Comparison of ENCODE assay signal across 24 cellular contexts in genomic region chr15:45101749-45102148, GRCh38. TPM values are rescaled to one million over a fixed set of nuclear protein-coding genes. Genes with fewer than 3 reads are reported as not detected.
DNase-seq lines count a peak whose midpoint lies in the region; ATAC-seq, FAIRE-seq and TF ChIP-seq lines count a peak whose summit lies in the region.
"Had no signal": no experiment of that assay in that cellular context is flagged by ENCODE, and none has a peak within 500 bp of the region (broad histone marks: within the 10 kb centered on the region; RNA-seq: fewer than 3 reads in every experiment).

No MANE protein-coding gene starts in this region.

- intact Hi-C loops in K562 (cut with micrococcal nuclease): no loop called here
- intact Hi-C loops in spleen (cut with DNase I; ENCODE audit: low total_unique reads): no loop called here

- in situ Hi-C loops in K562 (cut with MboI): loop anchor here (25.0 kb wide), 1 partner anchor 139 kb away; the partner anchor contains the start of gene TERB2

- no peaks in the 10 kb centered on the region for H3K27me3 Mint-ChIP-seq in activated T-cell treated with anti-CD3 and anti-CD28 coated beads, Interleukin-2, amount 50 U/mL, for 72 hours (ENCODE audit: low read depth)

- no peak overlapping the region for H2BK120ac ChIP-seq in neuronal stem cell (ENCODE audit: low read depth, low read length)

- H3K18ac ChIP-seq in neuronal stem cell (ENCODE audit: low read length): no peak overlapping the region

- H3K4me1 Mint-ChIP-seq in activated T-cell treated with anti-CD3 and anti-CD28 coated beads, Interleukin-2, amount 50 U/mL, for 72 hours (ENCODE audit: low read depth): no peaks in the 10 kb centered on the region

- no peaks in the 10 kb centered on the region for H3K9me3 Mint-ChIP-seq in activated T-cell treated with anti-CD3 and anti-CD28 coated beads, Interleukin-2, amount 50 U/mL, for 72 hours
- H3K9me3 Mint-ChIP-seq: CD4-positive, CD25-positive, alpha-beta regulatory T cell had no signal

- H3K36me3 Mint-ChIP-seq in activated T-cell treated with anti-CD3 and anti-CD28 coated beads, Interleukin-2, amount 50 U/mL, for 72 hours (ENCODE audit: insufficient read depth in 2 of 2): no peaks in the 10 kb centered on the region
- H3K36me3 Mint-ChIP-seq: CD4-positive, CD25-positive, alpha-beta regulatory T cell had no signal

- H3K36me3 ChIP-seq in H7 (replicated peaks; ENCODE audit: control insufficient read depth, insufficient read depth, low read length) (no peaks in the 10 kb centered on the region), K562 (ENCODE audit: control insufficient read depth, insufficient read depth, low read length) (no peaks in the 10 kb centered on the region), neuronal stem cell (replicated peaks in 1 of 2; ENCODE audit: control insufficient read depth in 2 of 2, insufficient read depth in 2 of 2, low read length in 2 of 2) (no peaks in the 10 kb centered on the region), spleen (no peaks in the 10 kb centered on the region)
- H3K36me3 ChIP-seq: BE2C had no signal

- no peak overlapping the region for H2BK5ac ChIP-seq in neuronal stem cell (ENCODE audit: low read length)

- TF ChIP-seq CTCF in K562 (IDR thresholded peaks at IDR 0.05 in 2 of 3, conservative IDR thresholded peaks at IDR 0.05 in 1 of 3; ENCODE audit: insufficient read depth in 2 of 3, low read depth in 1 of 3, low read length in 3 of 3) (no peak), spleen (IDR thresholded peaks at IDR 0.05 in 8 of 11, conservative IDR thresholded peaks at IDR 0.05 in 3 of 11) (no peak)

- no peak for FAIRE-seq in K562 (lab: Jason Lieb, UNC)
- FAIRE-seq: A204.1, D721Med, GM12892, GM18507, HTR-8/SVneo had no signal

- DNase-seq in H7: peak; percentile 44
- DNase-seq in K562 (ENCODE audit: extremely low read depth in 1 of 4, low spot score in 3 of 4): no peak
- no peak for DNase-seq in neuronal stem cell (ENCODE audit: low spot score)
- DNase-seq in spleen: peak; percentile 47
- no peak for DNase-seq in activated T-cell treated with anti-CD3 and anti-CD28 coated beads, Interleukin-2, amount 50 U/mL, for 72 hours
- DNase-seq in effector CD8-positive, alpha-beta T cell (lab: John Stamatoyannopoulos, UW): no peak
- DNase-seq: ACHN; BE2C; C1 segment of cervical spinal cord; Caco-2; CD4-positive, CD25-positive, alpha-beta regulatory T cell; DMS79; GDM1; GOT3; HCEC 1CT; IMR-90; KBM-7 had no signal

- H3K4me2 ChIP-seq in K562 (ENCODE audit: insufficient read depth, low read length) (no peak overlapping the region), neuronal stem cell (ENCODE audit: insufficient read depth, low read length, poor library complexity, severe bottlenecking) (no peak overlapping the region)

- H2AFZ ChIP-seq in K562 (ENCODE audit: low read depth, low read length): 0 out of 2 replicates have a peak overlapping the region, but pooled peaks have one; percentile 14
- H2AFZ ChIP-seq in neuronal stem cell (ENCODE audit: low read length): no peak overlapping the region

- H3K4ac ChIP-seq in neuronal stem cell (ENCODE audit: low read length): no peak overlapping the region

- H3K9me1 ChIP-seq in K562 (ENCODE audit: control insufficient read depth, insufficient read depth, low read length): no peaks in the 10 kb centered on the region

- H3K14ac ChIP-seq in neuronal stem cell (ENCODE audit: low read length): peak overlapping the region; percentile 25

- no peak overlapping the region for H3K23ac ChIP-seq in neuronal stem cell (ENCODE audit: low read depth, low read length, poor library complexity)

- H3K27me3 ChIP-seq in H7 (ENCODE audit: control insufficient read depth, insufficient read depth, low read length) (no peaks in the 10 kb centered on the region; the same call in 1 of the 2 replicates), K562 (ENCODE audit: control insufficient read depth in 2 of 2, insufficient read depth in 2 of 2, low read length in 2 of 2) (peaks cover 9 to 25% of the 10 kb centered on the region in 2 experiments; a peak in 4 of 5 replicates), neuronal stem cell (ENCODE audit: control insufficient read depth in 3 of 3, insufficient read depth in 3 of 3, low read depth in 1 of 3, low read length in 3 of 3) (peaks cover 0 to 53% (median 0%) of the 10 kb centered on the region in 3 experiments), spleen (replicated peaks in 1 of 7) (peaks cover 0 to 17% (median 0%) of the 10 kb centered on the region in 7 donors)
- H3K27me3 ChIP-seq: BE2C had no signal

- no peak for TF ChIP-seq EP300 in K562 (IDR thresholded peaks at IDR 0.05; ENCODE audit: low read length)

- H3K27ac Mint-ChIP-seq in activated T-cell treated with anti-CD3 and anti-CD28 coated beads, Interleukin-2, amount 50 U/mL, for 72 hours: no peak overlapping the region
- H3K27ac Mint-ChIP-seq: CD4-positive, CD25-positive, alpha-beta regulatory T cell had no signal

- H3K27ac ChIP-seq in K562 (ENCODE audit: extremely low read depth, low read depth, low read length) (no peak overlapping the region), neuronal stem cell (replicated peaks; ENCODE audit: low read length) (no peak overlapping the region), spleen (no peak overlapping the region)

- POLR2A ChIA-PET in K562 (lab: Yijun Ruan, JAX): interaction anchor here (1.1 kb wide), 1 partner anchor 8 kb away, joined by 3 read pairs; no protein-coding TSS in a partner anchor

- CTCF ChIA-PET in K562 (lab: Yijun Ruan, JAX; ENCODE audit: low intra/inter-chr PET ratio): no interaction called here

- 22% methylated on average over 12 of the region's 12 CpGs for WGBS in K562 (ENCODE audit: insufficient coverage, low coverage, missing lambda C conversion rate)
- WGBS in neuronal stem cell (ENCODE audit: extremely low coverage in 2 of 2, insufficient read length in 2 of 2, insufficient replicate concordance in 1 of 2), 2 donors: no CpG with 5 or more reads among the region's 12 CpGs
- WGBS in spleen, 5 donors: 87 to 94% (median 89%) methylated on average over 11 to 12 of the region's 12 CpGs

- no peak overlapping the region for H4K91ac ChIP-seq in neuronal stem cell (ENCODE audit: low read depth, low read length, poor library complexity)

- TF ChIP-seq POLR2A in K562 (conservative IDR thresholded peaks at IDR 0.05) (no peak), spleen (IDR thresholded peaks at IDR 0.05) (no peak)

- H4K8ac ChIP-seq in neuronal stem cell (ENCODE audit: low read depth, low read length): no peak overlapping the region

- H3K9me3 ChIP-seq in K562 (replicated peaks; ENCODE audit: control insufficient read depth, insufficient read depth, low read depth, low read length) (no peaks in the 10 kb centered on the region), neuronal stem cell (replicated peaks in 1 of 2; ENCODE audit: control insufficient read depth in 2 of 2, insufficient read depth in 1 of 2, low read depth in 1 of 2, low read length in 2 of 2) (peaks cover 0 to 1% of the 10 kb centered on the region in 2 donors), spleen (no peaks in the 10 kb centered on the region)
- H3K9me3 ChIP-seq: BE2C, Caco-2 had no signal

- no peak overlapping the region for H2AK5ac ChIP-seq in neuronal stem cell (ENCODE audit: low read depth, low read length)

- ATAC-seq in K562 (no peak), HG02970 (IDR thresholded peaks at IDR 0.05; ENCODE audit: low FRiP score, unreplicated experiment) (no peak)
- no peak for ATAC-seq in activated T-cell treated with anti-CD3 and anti-CD28 coated beads, Interleukin-2, amount 50 U/mL, for 72 hours (replicated peaks in 1 of 2)

- H3K4me3 ChIP-seq in H7 (ENCODE audit: insufficient read depth, low read depth, low read length) (no peak overlapping the region), K562 (no peak overlapping the region), neuronal stem cell (ENCODE audit: low read length in 2 of 2) (peak overlapping the region in 1 of 2 donors; percentile 6), spleen (no peak overlapping the region)

- no peaks in the 10 kb centered on the region; a peak in 2 of 5 replicates for H3K4me1 ChIP-seq in K562 (replicated peaks in 1 of 2; ENCODE audit: control insufficient read depth in 2 of 2, insufficient read depth in 2 of 2, low read length in 2 of 2)
- peaks cover 4 to 15% of the 10 kb centered on the region in 2 donors for H3K4me1 ChIP-seq in neuronal stem cell (ENCODE audit: control insufficient read depth in 2 of 2, insufficient read depth in 1 of 2, low read depth in 1 of 2, low read length in 2 of 2)
- no peaks in the 10 kb centered on the region for H3K4me1 ChIP-seq in spleen
- H3K4me1 ChIP-seq: BE2C, Caco-2 had no signal

- H3K4me3 Mint-ChIP-seq in activated T-cell treated with anti-CD3 and anti-CD28 coated beads, Interleukin-2, amount 50 U/mL, for 72 hours: no peak overlapping the region
- H3K4me3 Mint-ChIP-seq: CD4-positive, CD25-positive, alpha-beta regulatory T cell had no signal

- H3K79me1 ChIP-seq in neuronal stem cell (ENCODE audit: low read depth, low read length): no peaks in the 10 kb centered on the region

- no peak overlapping the region for H2BK12ac ChIP-seq in neuronal stem cell (ENCODE audit: low read length)

- no peak for TF ChIP-seq RAD21 in K562 (CRISPR knock-in tag; conservative IDR thresholded peaks at IDR 0.05 in 1 of 2, IDR thresholded peaks at IDR 0.05 in 1 of 2)

- H2BK15ac ChIP-seq in neuronal stem cell (ENCODE audit: low read length): no peak overlapping the region

- no TSS peak for BruUV-seq in K562 (replicated peaks; lab: Mats Ljungman, UMichigan)

- H3K79me2 ChIP-seq in K562 (ENCODE audit: control insufficient read depth, insufficient read depth, low read length): no peaks in the 10 kb centered on the region

- H3K9ac ChIP-seq in K562 (ENCODE audit: insufficient read depth in 1 of 2, low read depth in 2 of 2, low read length in 2 of 2) (0 out of 4 replicates have a peak overlapping the region, but pooled peaks of 1 of the 2 experiments have one; percentile 12), neuronal stem cell (ENCODE audit: low read depth, low read length, poor library complexity) (no peak overlapping the region)

- H4K20me1 ChIP-seq in K562 (replicated peaks; ENCODE audit: control insufficient read depth, insufficient read depth, low read length): peaks cover 9% of the 10 kb centered on the region; the same call in 1 of the 2 replicates

RNA-seq across cellular contexts. Expression of gene DUOX2, which starts 12.2 kb away (rescaled TPM):
- 0.15 TPM in 1 of 2 replicates, not detected in the other for total RNA-seq in H7 (2014; rRNA removed; shearing (Covaris generic))
- total RNA-seq in K562 (2011; cell fraction: chromatin; rRNA removed; ENCODE audit: low replicate concordance): 0.19 and 2.6 TPM in 2 replicates
- total RNA-seq in K562 (2011; cell fraction: nucleolus; rRNA removed): 0.13 and 0.50 TPM in 2 replicates
- 0.23 and 1.2 TPM in 2 replicates for total RNA-seq in K562 (2011; cell fraction: nucleoplasm; rRNA removed)
- under 0.01 TPM in 1 of 2 replicates, not detected in the other for total RNA-seq in K562 (2014; rRNA removed)
- not detected in 2 replicates for total RNA-seq in K562 (2014; rRNA removed; fragmentation: Illumina TruSeq; extraction: Trizol)
- total RNA-seq in K562 (2015; rRNA removed; fragmentation: Illumina TruSeq; extraction: Trizol): not detected in 2 replicates
- total RNA-seq in K562 (2021): 0.02 and 0.36 TPM in 2 replicates
- 0.01 and 0.03 TPM in 2 replicates for polyA plus RNA-seq in K562 (2011; rRNA removed)
- polyA plus RNA-seq in K562 (2011; cell fraction: cytosol; rRNA removed): 0.01 TPM in 1 of 2 replicates, not detected in the other
- polyA plus RNA-seq in K562 (2011; cell fraction: nucleus; rRNA removed): 0.08 and 0.55 TPM in 2 replicates
- polyA plus RNA-seq in K562 (2012): 0.03 and 0.11 TPM in 2 replicates
- not detected in 2 replicates for polyA plus RNA-seq in K562 (2014; fragmentation: Illumina TruSeq; extraction: Trizol)
- polyA plus RNA-seq in K562 (2014; fragmentation: Nextera tagmentation; extraction: Ambion mirVana): not detected
- 0.01 and 0.05 TPM in 2 replicates for polyA plus RNA-seq in K562 (2014; rRNA removed)
- polyA minus RNA-seq in K562 (2011; rRNA and poly(A)+ RNA removed): 0.03 and 0.04 TPM in 2 replicates
- polyA minus RNA-seq in K562 (2011; cell fraction: cytosol; rRNA and poly(A)+ RNA removed): not detected in 2 replicates
- polyA minus RNA-seq in K562 (2011; cell fraction: nucleus; rRNA and poly(A)+ RNA removed): 0.27 TPM in 1 of 2 replicates, not detected in the other
- 0.01 TPM for polyA plus RNA-seq in neuronal stem cell (2013, experiment 1 of 2)
- 0.01 TPM for polyA plus RNA-seq in neuronal stem cell (2013, experiment 2 of 2)
- not detected for total RNA-seq in spleen
- polyA plus RNA-seq in spleen: under 1 TPM in 1 of 3 donors, not detected in 2; 0.10 TPM
- under 1 TPM; 0.14 to 0.31 TPM for total RNA-seq in activated T-cell treated with anti-CD3 and anti-CD28 coated beads, Interleukin-2, amount 50 U/mL, for 72 hours
- total RNA-seq: CD4-positive, CD25-positive, alpha-beta regulatory T cell; IMR-90 had no signal
- polyA plus RNA-seq: CD4-positive, CD25-positive, alpha-beta regulatory T cell; IMR-90 had no signal

RNA-seq across cellular contexts. Expression of gene DUOXA2, which starts 12.4 kb away (rescaled TPM):
- not detected in 2 replicates for total RNA-seq in H7 (2014; rRNA removed; shearing (Covaris generic))
- total RNA-seq in K562 (2011; cell fraction: chromatin; rRNA removed; ENCODE audit: low replicate concordance): not detected in 2 replicates
- total RNA-seq in K562 (2011; cell fraction: nucleolus; rRNA removed): not detected in 2 replicates
- total RNA-seq in K562 (2011; cell fraction: nucleoplasm; rRNA removed): not detected in 2 replicates
- not detected in 2 replicates for total RNA-seq in K562 (2014; rRNA removed)
- total RNA-seq in K562 (2014; rRNA removed; fragmentation: Illumina TruSeq; extraction: Trizol): not detected in 2 replicates
- not detected in 2 replicates for total RNA-seq in K562 (2015; rRNA removed; fragmentation: Illumina TruSeq; extraction: Trizol)
- not detected in 2 replicates for total RNA-seq in K562 (2021)
- not detected in 2 replicates for polyA plus RNA-seq in K562 (2011; rRNA removed)
- not detected in 2 replicates for polyA plus RNA-seq in K562 (2011; cell fraction: cytosol; rRNA removed)
- polyA plus RNA-seq in K562 (2011; cell fraction: nucleus; rRNA removed): not detected in 2 replicates
- 0.05 TPM in 1 of 2 replicates, not detected in the other for polyA plus RNA-seq in K562 (2012)
- not detected in 2 replicates for polyA plus RNA-seq in K562 (2014; fragmentation: Illumina TruSeq; extraction: Trizol)
- polyA plus RNA-seq in K562 (2014; fragmentation: Nextera tagmentation; extraction: Ambion mirVana): not detected
- not detected in 2 replicates for polyA plus RNA-seq in K562 (2014; rRNA removed)
- polyA minus RNA-seq in K562 (2011; rRNA and poly(A)+ RNA removed): not detected in 2 replicates
- not detected in 2 replicates for polyA minus RNA-seq in K562 (2011; cell fraction: cytosol; rRNA and poly(A)+ RNA removed)
- polyA minus RNA-seq in K562 (2011; cell fraction: nucleus; rRNA and poly(A)+ RNA removed): not detected in 2 replicates
- not detected for polyA plus RNA-seq in neuronal stem cell (2013, experiment 1 of 2)
- polyA plus RNA-seq in neuronal stem cell (2013, experiment 2 of 2): not detected
- not detected for total RNA-seq in spleen
- polyA plus RNA-seq in spleen: under 1 TPM in 1 of 3 donors, not detected in 2; 0.06 TPM
- not detected for total RNA-seq in activated T-cell treated with anti-CD3 and anti-CD28 coated beads, Interleukin-2, amount 50 U/mL, for 72 hours
- total RNA-seq: CD4-positive, CD25-positive, alpha-beta regulatory T cell; Daoy; IMR-90 had no signal
- polyA plus RNA-seq: CD4-positive, CD25-positive, alpha-beta regulatory T cell; IMR-90 had no signal

RNA-seq across cellular contexts. Expression of gene DUOXA1, which starts 27.9 kb away (rescaled TPM):
- total RNA-seq in H7 (2014; rRNA removed; shearing (Covaris generic)): 0.07 TPM in 1 of 2 replicates, not detected in the other
- total RNA-seq in K562 (2011; cell fraction: chromatin; rRNA removed; ENCODE audit: low replicate concordance): 0.19 and 2.7 TPM in 2 replicates
- total RNA-seq in K562 (2011; cell fraction: nucleolus; rRNA removed): 0.26 and 1.8 TPM in 2 replicates
- total RNA-seq in K562 (2011; cell fraction: nucleoplasm; rRNA removed): 0.29 and 0.38 TPM in 2 replicates
- not detected in 2 replicates for total RNA-seq in K562 (2014; rRNA removed)
- not detected in 2 replicates for total RNA-seq in K562 (2014; rRNA removed; fragmentation: Illumina TruSeq; extraction: Trizol)
- total RNA-seq in K562 (2015; rRNA removed; fragmentation: Illumina TruSeq; extraction: Trizol): not detected in 2 replicates
- 0.24 TPM in 1 of 2 replicates, not detected in the other for total RNA-seq in K562 (2021)
- polyA plus RNA-seq in K562 (2011; rRNA removed): 0.17 TPM in 1 of 2 replicates, not detected in the other
- 0.12 TPM in 1 of 2 replicates, not detected in the other for polyA plus RNA-seq in K562 (2011; cell fraction: cytosol; rRNA removed)
- polyA plus RNA-seq in K562 (2011; cell fraction: nucleus; rRNA removed): 0.28 and 1.5 TPM in 2 replicates
- polyA plus RNA-seq in K562 (2012): 0.14 TPM in 1 of 2 replicates, not detected in the other
- not detected in 2 replicates for polyA plus RNA-seq in K562 (2014; fragmentation: Illumina TruSeq; extraction: Trizol)
- not detected for polyA plus RNA-seq in K562 (2014; fragmentation: Nextera tagmentation; extraction: Ambion mirVana)
- polyA plus RNA-seq in K562 (2014; rRNA removed): 0.74 TPM in 1 of 2 replicates, not detected in the other
- 0.18 TPM in 1 of 2 replicates, not detected in the other for polyA minus RNA-seq in K562 (2011; rRNA and poly(A)+ RNA removed)
- polyA minus RNA-seq in K562 (2011; cell fraction: cytosol; rRNA and poly(A)+ RNA removed): not detected in 2 replicates
- 0.40 TPM in 1 of 2 replicates, not detected in the other for polyA minus RNA-seq in K562 (2011; cell fraction: nucleus; rRNA and poly(A)+ RNA removed)
- polyA plus RNA-seq in neuronal stem cell (2013, experiment 1 of 2): 0.04 TPM
- polyA plus RNA-seq in neuronal stem cell (2013, experiment 2 of 2): not detected
- under 1 TPM in 2 of 7 donors, not detected in 5; 0.30 to 0.38 TPM for total RNA-seq in spleen
- polyA plus RNA-seq in spleen: under 1 TPM; 0.03 to 0.10 (median 0.04) TPM
- total RNA-seq in activated T-cell treated with anti-CD3 and anti-CD28 coated beads, Interleukin-2, amount 50 U/mL, for 72 hours: under 1 TPM; 0.46 to 0.65 TPM
- total RNA-seq: Caco-2; CD4-positive, CD25-positive, alpha-beta regulatory T cell; Daoy; IMR-90 had no signal
- polyA plus RNA-seq: CD4-positive, CD25-positive, alpha-beta regulatory T cell had no signal

RNA-seq across cellular contexts. Expression of gene DUOX1, which starts 28.0 kb away (rescaled TPM):
- total RNA-seq in H7 (2014; rRNA removed; shearing (Covaris generic)): 0.24 and 0.37 TPM in 2 replicates
- total RNA-seq in K562 (2011; cell fraction: chromatin; rRNA removed; ENCODE audit: low replicate concordance): 1.0 TPM in 1 of 2 replicates, not detected in the other
- 0.39 and 0.50 TPM in 2 replicates for total RNA-seq in K562 (2011; cell fraction: nucleolus; rRNA removed)
- 0.38 TPM in 1 of 2 replicates, not detected in the other for total RNA-seq in K562 (2011; cell fraction: nucleoplasm; rRNA removed)
- total RNA-seq in K562 (2014; rRNA removed): not detected in 2 replicates
- not detected in 2 replicates for total RNA-seq in K562 (2014; rRNA removed; fragmentation: Illumina TruSeq; extraction: Trizol)
- not detected in 2 replicates for total RNA-seq in K562 (2015; rRNA removed; fragmentation: Illumina TruSeq; extraction: Trizol)
- 0.22 TPM in 2 replicates for total RNA-seq in K562 (2021)
- polyA plus RNA-seq in K562 (2011; rRNA removed): 0.01 TPM in 1 of 2 replicates, not detected in the other
- 0.03 TPM in 1 of 2 replicates, not detected in the other for polyA plus RNA-seq in K562 (2011; cell fraction: cytosol; rRNA removed)
- 0.04 and 0.73 TPM in 2 replicates for polyA plus RNA-seq in K562 (2011; cell fraction: nucleus; rRNA removed)
- 0.29 and 0.79 TPM in 2 replicates for polyA plus RNA-seq in K562 (2012)
- not detected in 2 replicates for polyA plus RNA-seq in K562 (2014; fragmentation: Illumina TruSeq; extraction: Trizol)
- polyA plus RNA-seq in K562 (2014; fragmentation: Nextera tagmentation; extraction: Ambion mirVana): under 1 TPM in 1 of 2 experiments, not detected in 1; 0.01 TPM
- not detected in 2 replicates for polyA plus RNA-seq in K562 (2014; rRNA removed)
- polyA minus RNA-seq in K562 (2011; rRNA and poly(A)+ RNA removed): not detected in 2 replicates
- polyA minus RNA-seq in K562 (2011; cell fraction: cytosol; rRNA and poly(A)+ RNA removed): not detected in 2 replicates
- polyA minus RNA-seq in K562 (2011; cell fraction: nucleus; rRNA and poly(A)+ RNA removed): not detected in 2 replicates
- polyA plus RNA-seq in neuronal stem cell (2013, experiment 1 of 2): 0.06 TPM
- polyA plus RNA-seq in neuronal stem cell (2013, experiment 2 of 2): 0.03 TPM
- total RNA-seq in spleen: under 1 TPM in 2 of 7 donors, not detected in 5; 0.09 to 0.28 TPM
- polyA plus RNA-seq in spleen: under 1 TPM; 0.04 to 0.19 (median 0.06) TPM
- under 1 TPM; 0.34 to 0.95 TPM for total RNA-seq in activated T-cell treated with anti-CD3 and anti-CD28 coated beads, Interleukin-2, amount 50 U/mL, for 72 hours
- total RNA-seq: CD4-positive, CD25-positive, alpha-beta regulatory T cell; IMR-90 had no signal
- polyA plus RNA-seq: IMR-90 had no signal

Comparison
In these comparisons a context has a peak if more than half of its experiments do, and no peak if none do; other contexts are left out.
1. DNase-seq: peak in H7 (single experiment) and spleen (single experiment); none in K562 (0 of 4), neuronal stem cell (single experiment), activated T-cell treated with anti-CD3 and anti-CD28 coated beads, Interleukin-2, amount 50 U/mL, for 72 hours (0 of 2) and effector CD8-positive, alpha-beta T cell (single experiment).